Comparison of ENCODE assay signal across 8 cellular contexts in genomic region chr2:188369365-188369764, GRCh38.
DNase-seq lines count a peak whose midpoint lies in the region; ATAC-seq and TF ChIP-seq lines count a peak whose summit lies in the region.

No MANE protein-coding gene starts in this region.

- H3K9me3 Mint-ChIP-seq in activated T-helper 17 cell treated with anti-CD3 and anti-CD28 coated beads, Interleukin-2, amount 50 U/mL, for 72 hours: no peaks in the 10 kb centered on the region
- H3K9me3 Mint-ChIP-seq in activated CD4-positive, alpha-beta memory T cell treated with anti-CD3 and anti-CD28 coated beads, Interleukin-2, amount 10 ng/mL, durations not matched to agents 7 days and 5 days: no peaks in the 10 kb centered on the region

- H4K20me1 ChIP-seq in OCI-LY3 (ENCODE audit: insufficient read depth, low read length): no peaks in the 10 kb centered on the region

- H3K4me1 Mint-ChIP-seq in activated T-helper 17 cell treated with anti-CD3 and anti-CD28 coated beads, Interleukin-2, amount 50 U/mL, for 72 hours: no peaks in the 10 kb centered on the region
- H3K4me1 Mint-ChIP-seq in activated CD4-positive, alpha-beta memory T cell treated with anti-CD3 and anti-CD28 coated beads, Interleukin-2, amount 10 ng/mL, durations not matched to agents 7 days and 5 days: no peaks in the 10 kb centered on the region

- ATAC-seq in GM19351 (IDR thresholded peaks at IDR 0.05; ENCODE audit: unreplicated experiment): peak; percentile 88
- peak; percentile 71 for ATAC-seq in HG03175 (IDR thresholded peaks at IDR 0.05; ENCODE audit: unreplicated experiment)
- peak; percentile 64 for ATAC-seq in mucosa of descending colon
- no peak for ATAC-seq in activated T-helper 17 cell treated with anti-CD3 and anti-CD28 coated beads, Interleukin-2, amount 50 U/mL, for 72 hours (replicated peaks)

- CTCF ChIA-PET in activated CD4-positive, alpha-beta memory T cell treated with anti-CD3 and anti-CD28 coated beads, Interleukin-2, amount 10 ng/mL, durations not matched to agents 7 days and 5 days (lab: Charles Lee): no interaction called here

- H3K36me3 ChIP-seq in OCI-LY3 (replicated peaks; ENCODE audit: low read depth, low read length): no peaks in the 10 kb centered on the region
- H3K36me3 ChIP-seq in mucosa of descending colon (ENCODE audit: low read depth): no peaks in the 10 kb centered on the region

- POLR2A ChIA-PET in activated CD4-positive, alpha-beta memory T cell treated with anti-CD3 and anti-CD28 coated beads, Interleukin-2, amount 10 ng/mL, durations not matched to agents 7 days and 5 days (lab: Charles Lee): no interaction called here

- peaks cover 3% of the 10 kb centered on the region for H3K27me3 Mint-ChIP-seq in activated T-helper 17 cell treated with anti-CD3 and anti-CD28 coated beads, Interleukin-2, amount 50 U/mL, for 72 hours
- no peaks in the 10 kb centered on the region for H3K27me3 Mint-ChIP-seq in activated CD4-positive, alpha-beta memory T cell treated with anti-CD3 and anti-CD28 coated beads, Interleukin-2, amount 10 ng/mL, durations not matched to agents 7 days and 5 days

- peak; percentile 80 for TF ChIP-seq CTCF in OCI-LY3 (IDR thresholded peaks at IDR 0.05; ENCODE audit: low read depth, low read length)
- TF ChIP-seq CTCF in mucosa of descending colon (IDR thresholded peaks at IDR 0.05): peak; percentile 36

- no peaks in the 10 kb centered on the region for H3K9me3 ChIP-seq in OCI-LY3 (ENCODE audit: insufficient read depth, low read length)
- H3K9me3 ChIP-seq in mucosa of descending colon: no peaks in the 10 kb centered on the region

- H3K9ac ChIP-seq in OCI-LY3 (ENCODE audit: low read length): no peak overlapping the region

- DNase-seq in EL (peak; percentile 71), epidermal melanocyte (ENCODE audit: insufficient read length, low spot score) (peak; percentile 34), mucosa of descending colon (peak in 1 of 3 donors; percentile 65)
- no peak for DNase-seq in activated CD4-positive, alpha-beta memory T cell treated with anti-CD3 and anti-CD28 coated beads, Interleukin-2, amount 10 ng/mL, durations not matched to agents 7 days and 5 days

- intact Hi-C loops in mucosa of descending colon (cut with DNase I, micrococcal nuclease): no loop called here

- H3K27ac ChIP-seq in OCI-LY3 (ENCODE audit: low read length): no peak overlapping the region

- peak overlapping the region; percentile 22; the same call in 1 of the 2 replicates for H2AFZ ChIP-seq in OCI-LY3 (ENCODE audit: low read depth, low read length)

- H3K4me1 ChIP-seq in OCI-LY3 (ENCODE audit: low read length) (peaks cover 4% of the 10 kb centered on the region), mucosa of descending colon (ENCODE audit: low read depth) (no peaks in the 10 kb centered on the region)

- H3K4me2 ChIP-seq in OCI-LY3 (ENCODE audit: low read length): peak overlapping the region; percentile 40

- H3K4me3 ChIP-seq in OCI-LY3 (ENCODE audit: low read length) (no peak overlapping the region), mucosa of descending colon (no peak overlapping the region)

- H3K27ac Mint-ChIP-seq in activated T-helper 17 cell treated with anti-CD3 and anti-CD28 coated beads, Interleukin-2, amount 50 U/mL, for 72 hours: no peak overlapping the region
- H3K27ac Mint-ChIP-seq in activated CD4-positive, alpha-beta memory T cell treated with anti-CD3 and anti-CD28 coated beads, Interleukin-2, amount 10 ng/mL, durations not matched to agents 7 days and 5 days: no peak overlapping the region

- H3K36me3 Mint-ChIP-seq in activated T-helper 17 cell treated with anti-CD3 and anti-CD28 coated beads, Interleukin-2, amount 50 U/mL, for 72 hours (ENCODE audit: low read depth): no peaks in the 10 kb centered on the region
- no peaks in the 10 kb centered on the region for H3K36me3 Mint-ChIP-seq in activated CD4-positive, alpha-beta memory T cell treated with anti-CD3 and anti-CD28 coated beads, Interleukin-2, amount 10 ng/mL, durations not matched to agents 7 days and 5 days (ENCODE audit: low read depth)

- H3K79me2 ChIP-seq in OCI-LY3 (ENCODE audit: low read length): no peaks in the 10 kb centered on the region

- H3K27me3 ChIP-seq in OCI-LY3 (ENCODE audit: low read depth, low read length): no peaks in the 10 kb centered on the region

- H3K4me3 Mint-ChIP-seq in activated T-helper 17 cell treated with anti-CD3 and anti-CD28 coated beads, Interleukin-2, amount 50 U/mL, for 72 hours: no peak overlapping the region
- no peak overlapping the region for H3K4me3 Mint-ChIP-seq in activated CD4-positive, alpha-beta memory T cell treated with anti-CD3 and anti-CD28 coated beads, Interleukin-2, amount 10 ng/mL, durations not matched to agents 7 days and 5 days
